Comparison of ENCODE assay signal across 1 cellular context in the genomic region with DNA sequence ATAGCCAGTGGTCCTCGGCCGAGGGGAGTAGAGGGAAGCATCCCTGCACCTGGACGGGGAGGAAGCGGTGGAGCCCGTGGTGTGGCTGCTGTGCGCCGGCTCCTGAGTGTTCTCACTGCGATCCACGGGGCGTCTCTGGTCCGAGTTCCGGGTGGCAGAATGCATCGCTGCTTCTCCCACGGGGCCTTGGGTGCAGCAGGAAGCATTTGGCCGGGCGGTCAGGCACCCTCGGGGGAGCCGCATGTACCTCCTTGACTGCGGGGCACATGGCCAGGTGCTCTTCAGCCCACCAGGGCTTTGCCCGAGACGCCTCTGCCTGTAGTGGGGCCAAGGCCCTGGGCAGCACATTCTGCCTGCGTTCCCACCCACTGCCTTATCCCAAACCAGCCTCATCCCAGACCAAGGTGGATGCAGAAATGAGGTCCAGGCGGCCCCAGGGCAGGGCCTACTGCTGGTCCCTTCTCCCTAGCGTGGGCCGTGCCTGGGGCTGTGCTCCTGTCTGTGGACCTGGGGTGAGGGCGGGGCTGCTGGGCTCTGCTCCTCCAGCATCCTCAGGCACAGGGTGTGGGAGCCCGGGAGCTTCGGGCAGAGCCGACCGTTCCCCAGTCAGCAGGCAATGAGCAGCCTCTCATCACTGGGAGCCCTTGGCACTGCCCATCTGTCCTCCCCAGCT.
TF ChIP-seq lines count a peak whose summit lies in the region.

No MANE protein-coding gene starts in this region.

TF ChIP-seq in HepG2, 621 proteins besides CTCF, POLR2A, EP300 and RAD21:
- no peak for TF ChIP-seq DMAP1 (CRISPR knock-in tag; IDR thresholded peaks at IDR 0.05)
- no peak for TF ChIP-seq KDM5B (CRISPR knock-in tag; IDR thresholded peaks at IDR 0.05; ENCODE audit: borderline replicate concordance)
- no peak for TF ChIP-seq ZNF782 (CRISPR knock-in tag; IDR thresholded peaks at IDR 0.05; ENCODE audit: borderline replicate concordance)
- no peak for TF ChIP-seq ATF1 (CRISPR knock-in tag; IDR thresholded peaks at IDR 0.05)
- no peak for TF ChIP-seq HOXA9 (CRISPR knock-in tag; IDR thresholded peaks at IDR 0.05; ENCODE audit: borderline replicate concordance)
- TF ChIP-seq POLR2AphosphoS5 (IDR thresholded peaks at IDR 0.05; ENCODE audit: low read depth, low read length): no peak
- no peak for TF ChIP-seq SRSF4 (IDR thresholded peaks at IDR 0.05; ENCODE audit: low read depth, low read length, poor library complexity, severe bottlenecking)
- TF ChIP-seq, protein P1, sequence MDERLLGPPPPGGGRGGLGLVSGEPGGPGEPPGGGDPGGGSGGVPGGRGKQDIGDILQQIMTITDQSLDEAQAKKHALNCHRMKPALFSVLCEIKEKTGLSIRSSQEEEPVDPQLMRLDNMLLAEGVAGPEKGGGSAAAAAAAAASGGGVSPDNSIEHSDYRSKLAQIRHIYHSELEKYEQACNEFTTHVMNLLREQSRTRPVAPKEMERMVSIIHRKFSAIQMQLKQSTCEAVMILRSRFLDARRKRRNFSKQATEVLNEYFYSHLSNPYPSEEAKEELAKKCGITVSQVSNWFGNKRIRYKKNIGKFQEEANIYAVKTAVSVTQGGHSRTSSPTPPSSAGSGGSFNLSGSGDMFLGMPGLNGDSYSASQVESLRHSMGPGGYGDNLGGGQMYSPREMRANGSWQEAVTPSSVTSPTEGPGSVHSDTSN (CRISPR knock-in tag; IDR thresholded peaks at IDR 0.05): no peak
- no peak for TF ChIP-seq EZH2 (conservative IDR thresholded peaks at IDR 0.05; ENCODE audit: low read depth, low read length)
- TF ChIP-seq NCOA2 (CRISPR knock-in tag; IDR thresholded peaks at IDR 0.05): no peak
- TF ChIP-seq ZNF225 (CRISPR knock-in tag; IDR thresholded peaks at IDR 0.05): no peak
- TF ChIP-seq PAX8 (CRISPR knock-in tag; IDR thresholded peaks at IDR 0.05; ENCODE audit: borderline replicate concordance): no peak
- TF ChIP-seq RAD51 (IDR thresholded peaks at IDR 0.05; ENCODE audit: borderline replicate concordance): no peak
- no peak for TF ChIP-seq SOX13 (IDR thresholded peaks at IDR 0.05)
- no peak for TF ChIP-seq SOX13 (CRISPR knock-in tag; conservative IDR thresholded peaks at IDR 0.05 in 1 of 2, IDR thresholded peaks at IDR 0.05 in 1 of 2)
- TF ChIP-seq TCF7L2 (IDR thresholded peaks at IDR 0.05; ENCODE audit: low read depth, low read length): no peak
- no peak for TF ChIP-seq ZNF44 (CRISPR knock-in tag; IDR thresholded peaks at IDR 0.05)
- TF ChIP-seq ZNF253 (CRISPR knock-in tag; IDR thresholded peaks at IDR 0.05; ENCODE audit: borderline replicate concordance): no peak
- no peak for TF ChIP-seq CBX2 (IDR thresholded peaks at IDR 0.05; ENCODE audit: low read depth, low read length)
- TF ChIP-seq CBX2 (CRISPR knock-in tag; IDR thresholded peaks at IDR 0.05; ENCODE audit: low read depth): no peak
- TF ChIP-seq NFKB2 (CRISPR knock-in tag; IDR thresholded peaks at IDR 0.05; ENCODE audit: borderline replicate concordance): no peak
